8 cellular contexts compared by ENCODE assay signal in the genomic region with DNA sequence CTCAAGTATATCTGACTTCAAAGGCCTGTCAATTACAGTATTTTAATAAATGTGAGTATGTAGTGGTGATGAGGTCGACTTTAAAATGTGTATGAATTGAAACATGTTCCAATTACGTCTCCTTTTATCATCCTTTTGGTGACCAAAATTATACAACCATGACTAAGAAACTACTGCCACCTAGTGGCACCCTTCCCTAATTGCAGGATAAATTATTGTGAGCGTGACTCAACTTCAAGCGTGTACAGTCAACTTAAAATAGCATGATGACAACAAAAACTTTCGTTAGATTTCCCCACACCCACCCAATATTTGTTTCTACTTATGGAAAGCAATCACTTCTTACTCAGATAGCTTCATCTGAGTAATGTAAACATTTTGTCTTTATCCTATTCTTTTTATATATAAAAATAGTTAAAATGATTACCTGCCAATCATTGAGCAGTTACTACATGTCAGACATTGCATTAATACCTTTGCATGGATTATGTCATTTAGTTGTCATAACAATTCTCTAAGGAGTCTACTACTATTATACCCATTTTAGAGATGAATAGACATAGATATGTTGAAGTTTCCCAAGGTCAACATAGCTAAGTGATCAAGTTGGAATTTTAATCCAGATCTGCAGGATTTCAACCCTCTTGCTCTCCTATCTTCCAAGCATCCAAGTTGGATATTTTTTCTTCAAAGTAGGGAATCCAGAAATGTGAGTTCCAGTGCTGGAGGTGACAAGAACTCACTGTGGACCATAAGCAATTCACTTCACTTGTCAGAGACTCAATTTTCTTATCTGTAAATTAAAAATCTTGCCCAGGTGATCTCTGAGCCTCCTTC.
DNase-seq lines count a peak whose midpoint lies in the region; ATAC-seq, FAIRE-seq and TF ChIP-seq lines count a peak whose summit lies in the region.

No MANE protein-coding gene starts in this region.

- TF ChIP-seq EP300 in A549 (IDR thresholded peaks at IDR 0.05) = no peak

- POLR2A ChIA-PET in A549 (lab: Yijun Ruan, JAX) = no interaction called here

- DNase-seq in A549 (ENCODE audit: low read depth in 1 of 2, low spot score in 1 of 2) (peak; percentile 28 to 65), ELF-1 (ENCODE audit: low read depth, low spot score) (peak; percentile 26), NCI-H460 (ENCODE audit: extremely low read depth, low read depth) (peak; percentile 18), dermis blood vessel endothelial cell (peak; percentile 73), pancreas (peak in 1 of 6 donors; percentile 14), DMS153 treated with DMSO at 0.1 percent for 48 hours (lab: John Stamatoyannopoulos, UW; ENCODE audit: unreplicated experiment) (no peak), omental fat pad (ENCODE audit: low spot score) (no peak)

- no peak for TF ChIP-seq POLR2A in A549 (IDR thresholded peaks at IDR 0.05; ENCODE audit: low read length)

- ATAC-seq in A549 (peak in 1 of 2 experiments; percentile 56; a peak in 2 of 6 replicates), pancreas (no peak), HG02981 (IDR thresholded peaks at IDR 0.05; ENCODE audit: unreplicated experiment) (no peak), omental fat pad (ENCODE audit: low FRiP score) (no peak)

- no peaks in the 10 kb centered on the region for H3K27me3 ChIP-seq in pancreas

- no peaks in the 10 kb centered on the region for H3K36me3 ChIP-seq in pancreas

- peaks cover 6% of the 10 kb centered on the region; the same call in 1 of the 3 replicates for H3K9me3 ChIP-seq in A549
- H3K9me3 ChIP-seq in pancreas = no peaks in the 10 kb centered on the region

- 3% methylated on average over 5 of the region's 5 CpGs for WGBS in A549 (ENCODE audit: missing lambda C conversion rate)
- 22 to 25% methylated on average over 5 of the region's 5 CpGs for WGBS in pancreas, 2 donors

- TF ChIP-seq RAD21 in A549 (conservative IDR thresholded peaks at IDR 0.05 in 1 of 2, IDR thresholded peaks at IDR 0.05 in 1 of 2) = peak; percentile 54 to 73

- H3K4me3 ChIP-seq in A549 (no peak overlapping the region), pancreas (no peak overlapping the region)

- TF ChIP-seq CTCF in A549 (IDR thresholded peaks at IDR 0.05) (peak; percentile 75), pancreas (IDR thresholded peaks at IDR 0.05) (peak; percentile 19 to 60 (median 32)), omental fat pad (IDR thresholded peaks at IDR 0.05) (no peak)

- peak; percentile 95 for FAIRE-seq in A549 (lab: Jason Lieb, UNC)
- no peak for FAIRE-seq in pancreas (lab: Jason Lieb, UNC)

- H3K4me2 ChIP-seq in A549 = no peak overlapping the region

- CTCF ChIA-PET in A549 (lab: Yijun Ruan, JAX) = interaction anchor here (0.7 to 2.1 kb wide), 8 partner anchors 10 to 664 kb away, joined by 3 to 6 read pairs (median 3); no protein-coding TSS in a partner anchor

- no peaks in the 10 kb centered on the region for H3K4me1 ChIP-seq in A549
- H3K4me1 ChIP-seq in pancreas = no peaks in the 10 kb centered on the region

- intact Hi-C loops in pancreas (cut with DNase I) = no loop called here

- H3K27ac ChIP-seq in A549 (no peak overlapping the region), pancreas (no peak overlapping the region)

TF ChIP-seq in A549, 52 proteins besides CTCF, POLR2A, EP300 and RAD21:
- TF ChIP-seq CEBPB (IDR thresholded peaks at IDR 0.05) = no peak
- TF ChIP-seq ESRRA (IDR thresholded peaks at IDR 0.05; ENCODE audit: borderline replicate concordance, low read length) = no peak
- no peak for TF ChIP-seq MAFK (IDR thresholded peaks at IDR 0.05; ENCODE audit: partially characterized antibody)
- 0 out of 3 replicates have a peak, but pooled peaks have one; percentile 25 for TF ChIP-seq SMC3 (IDR thresholded peaks at IDR 0.05)
- no peak for TF ChIP-seq CHD4 (IDR thresholded peaks at IDR 0.05; ENCODE audit: borderline replicate concordance)
- TF ChIP-seq FOSL2 (IDR thresholded peaks at IDR 0.05) = no peak
- TF ChIP-seq FOSL2 (CRISPR knock-in tag; IDR thresholded peaks at IDR 0.05) = peak; percentile 68
- no peak for TF ChIP-seq HOXB13 (CRISPR knock-in tag; IDR thresholded peaks at IDR 0.05; ENCODE audit: low read depth)
- TF ChIP-seq JUN (IDR thresholded peaks at IDR 0.05) = no peak
- TF ChIP-seq HOXB5 (CRISPR knock-in tag; IDR thresholded peaks at IDR 0.05) = no peak
- no peak for TF ChIP-seq NPAS2 (CRISPR knock-in tag; IDR thresholded peaks at IDR 0.05; ENCODE audit: borderline replicate concordance)
- TF ChIP-seq BHLHE40 (IDR thresholded peaks at IDR 0.05; ENCODE audit: low read depth, low read length) = no peak
- TF ChIP-seq, protein P1, sequence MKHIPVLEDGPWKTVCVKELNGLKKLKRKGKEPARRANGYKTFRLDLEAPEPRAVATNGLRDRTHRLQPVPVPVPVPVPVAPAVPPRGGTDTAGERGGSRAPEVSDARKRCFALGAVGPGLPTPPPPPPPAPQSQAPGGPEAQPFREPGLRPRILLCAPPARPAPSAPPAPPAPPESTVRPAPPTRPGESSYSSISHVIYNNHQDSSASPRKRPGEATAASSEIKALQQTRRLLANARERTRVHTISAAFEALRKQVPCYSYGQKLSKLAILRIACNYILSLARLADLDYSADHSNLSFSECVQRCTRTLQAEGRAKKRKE (CRISPR knock-in tag; IDR thresholded peaks at IDR 0.05; ENCODE audit: low read depth) = no peak
- no peak for TF ChIP-seq GATA3 (IDR thresholded peaks at IDR 0.05; ENCODE audit: borderline replicate concordance)
TF ChIP-seq in A549: peak in this region for 2.

Comparison
In these comparisons a context has a peak if more than half of its experiments do, and no peak if none do; other contexts are left out.
1. DNase-seq: peak in A549 (2 of 2), ELF-1 (single experiment), NCI-H460 (single experiment) and dermis blood vessel endothelial cell (single experiment); none in DMS153 treated with DMSO at 0.1 percent for 48 hours (single experiment) and omental fat pad (single experiment).
2. CTCF ChIP-seq: peak in A549 (single experiment) and pancreas (4 of 4); none in omental fat pad (0 of 3).